Comparison of ENCODE assay signal across 8 cellular contexts in the genomic region with DNA sequence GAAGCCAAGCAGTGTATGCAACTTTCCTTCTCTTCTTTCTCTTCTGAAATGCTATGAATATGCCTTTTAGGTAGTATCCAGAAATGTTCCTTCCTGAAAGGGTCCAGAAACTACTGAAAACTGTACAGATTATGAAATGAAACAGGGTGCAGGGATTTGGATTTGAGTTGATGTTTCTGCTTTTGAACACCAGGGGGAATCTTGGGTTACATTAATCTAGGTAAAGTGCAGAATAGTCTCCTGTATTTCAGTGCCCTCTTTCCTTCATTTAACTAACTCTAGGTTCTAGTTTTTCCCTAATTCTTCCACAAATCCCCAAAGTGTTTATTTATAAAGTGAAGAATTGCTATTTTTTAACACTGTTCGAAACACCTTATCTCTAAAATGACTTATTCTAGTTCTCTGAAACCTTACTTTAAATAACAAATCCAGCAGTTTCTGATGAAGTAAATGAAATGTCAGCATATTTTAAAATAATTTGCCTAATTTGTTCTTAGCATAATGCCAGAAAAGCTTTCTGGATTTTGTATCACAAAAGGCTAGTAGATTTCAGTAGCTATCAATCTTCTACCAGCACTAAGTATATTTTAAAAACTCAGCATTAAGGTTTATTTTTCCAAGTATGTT.
DNase-seq lines count a peak whose midpoint lies in the region; ATAC-seq, FAIRE-seq and TF ChIP-seq lines count a peak whose summit lies in the region.

No MANE protein-coding gene starts in this region.

- no peak overlapping the region for H3K27ac ChIP-seq in prostate gland

- in situ Hi-C loops in ACHN (cut with HindIII; ENCODE audit: low pct_ligation_motif_present, low pct_unique_long_range_greater_than_20kb, low sequenced_read_pairs), result no loop called here

- no peaks in the 10 kb centered on the region for H3K9me3 ChIP-seq in prostate gland

- H3K4me3 ChIP-seq in bronchial epithelial cell (ENCODE audit: low read depth, low read length) (no peak overlapping the region), prostate gland (no peak overlapping the region)

- H3K27me3 ChIP-seq in bronchial epithelial cell (ENCODE audit: control insufficient read depth, insufficient read depth, low read length) (no peaks in the 10 kb centered on the region), prostate gland (replicated peaks; ENCODE audit: insufficient read depth) (no peaks in the 10 kb centered on the region)

- WGBS in prostate gland, result 66% methylated on average over 1 of the region's 1 CpG

- intact Hi-C loops in prostate gland (cut with DNase I), result loop anchor here (10.0 kb wide), 1 partner anchor 588 kb away; no protein-coding TSS in a partner anchor

- no peak for FAIRE-seq in bronchial epithelial cell (lab: Jason Lieb, UNC)

- peak; percentile 61 for DNase-seq in ACHN
- DNase-seq in NAMALWA (ENCODE audit: low spot score), result peak; percentile 58
- DNase-seq in bronchial epithelial cell (ENCODE audit: low read depth), result peak; percentile 33
- DNase-seq in prostate gland (ENCODE audit: low spot score), result no peak
- DNase-seq in stimulated activated CD4-positive, alpha-beta T cell treated with anti-CD3 and anti-CD28 coated beads, Interleukin-4, amount 100 ng/mL, for 4 hours, result no peak
- no peak for DNase-seq in activated CD4-positive, alpha-beta T cell treated with anti-CD3 and anti-CD28 coated beads, Interleukin-2, amount 50 U/mL, for 48 hours

- H3K36me3 ChIP-seq in bronchial epithelial cell (ENCODE audit: control insufficient read depth, insufficient read depth, low read length), result no peaks in the 10 kb centered on the region
- no peaks in the 10 kb centered on the region for H3K36me3 ChIP-seq in prostate gland

- H3K4me1 ChIP-seq in prostate gland (replicated peaks), result no peaks in the 10 kb centered on the region

- TF ChIP-seq POLR2A in prostate gland (IDR thresholded peaks at IDR 0.05), result no peak

- ATAC-seq in GM19035 (IDR thresholded peaks at IDR 0.05; ENCODE audit: unreplicated experiment), result peak; percentile 69
- ATAC-seq in HG03196 (IDR thresholded peaks at IDR 0.05; ENCODE audit: unreplicated experiment), result no peak

- TF ChIP-seq CTCF in bronchial epithelial cell (IDR thresholded peaks at IDR 0.05; ENCODE audit: insufficient read depth, low read length, severe bottlenecking) (peak; percentile 46), prostate gland (IDR thresholded peaks at IDR 0.05) (peak in 3 of 4 experiments; percentile 15 to 29 (median 25))

Comparison
In these comparisons a context has a peak if more than half of its experiments do, and no peak if none do; other contexts are left out.
1. DNase-seq: peak in ACHN (single experiment), NAMALWA (single experiment) and bronchial epithelial cell (single experiment); none in prostate gland (single experiment), stimulated activated CD4-positive, alpha-beta T cell treated with anti-CD3 and anti-CD28 coated beads, Interleukin-4, amount 100 ng/mL, for 4 hours (0 of 2) and activated CD4-positive, alpha-beta T cell treated with anti-CD3 and anti-CD28 coated beads, Interleukin-2, amount 50 U/mL, for 48 hours (0 of 2).